8 cellular contexts compared by ENCODE assay signal in the genomic region with DNA sequence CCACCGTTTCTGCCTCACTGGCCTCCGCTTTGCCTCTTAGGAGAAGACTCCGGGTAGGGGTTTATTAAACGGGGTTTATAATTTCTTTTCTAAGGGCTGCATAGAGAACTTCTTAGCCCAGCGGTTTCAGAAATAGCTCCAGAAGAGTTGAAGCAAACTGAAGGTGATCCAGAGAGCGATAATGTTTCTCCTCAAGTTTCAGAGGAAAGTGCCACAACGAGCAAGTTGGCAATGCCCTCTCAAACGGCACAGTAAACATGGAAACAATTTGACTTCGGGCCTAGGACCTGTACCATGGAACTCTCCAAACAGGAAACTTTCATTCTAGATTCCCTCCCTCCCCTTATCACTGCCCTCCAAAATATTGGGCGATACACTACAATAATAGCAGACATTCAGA. TPM values are rescaled to one million over a fixed set of nuclear protein-coding genes. Genes with fewer than 3 reads are reported as not detected.
A peak's percentile ranks its signal among the peaks of the same experiment; 100 is the strongest.
DNase-seq lines count a peak whose midpoint lies in the region; ATAC-seq lines count a peak whose summit lies in the region.

No MANE protein-coding gene starts in this region.

- ATAC-seq in HG03139 (IDR thresholded peaks at IDR 0.05; ENCODE audit: unreplicated experiment) = no peak

- peaks cover 9 to 49% (median 36%) of the 10 kb centered on the region in 11 experiments; a peak in 18 of 22 replicates for H4K20me1 ChIP-seq in BLaER1 treated with 17β-estradiol and CSF1 and Interleukin-3, amounts not matched to agents 10 nM and 100 nM

- peak overlapping the region; percentile 68 to 92 (median 85); a peak in 21 of 22 replicates for H3K27ac ChIP-seq in BLaER1 treated with 17β-estradiol and CSF1 and Interleukin-3, amounts not matched to agents 10 nM and 100 nM

- H3K4me3 ChIP-seq in BLaER1 treated with 17β-estradiol and CSF1 and Interleukin-3, amounts not matched to agents 10 nM and 100 nM = peak overlapping the region; percentile 77 to 89 (median 82)
- H3K4me3 ChIP-seq in NT2/D1 (ENCODE audit: insufficient read length, low read depth) (peak overlapping the region; percentile 95), endocrine pancreas (ENCODE audit: control insufficient read depth, insufficient read depth, low read length) (peak overlapping the region; percentile 69), neuron (ENCODE audit: low read length) (peak overlapping the region; percentile 94)

- no peak overlapping the region for H2AFZ ChIP-seq in neuron (ENCODE audit: low read depth, low read length)

- peak overlapping the region; percentile 80 to 91 (median 86) for H3K9ac ChIP-seq in BLaER1 treated with 17β-estradiol and CSF1 and Interleukin-3, amounts not matched to agents 10 nM and 100 nM
- H3K9ac ChIP-seq in NT2/D1 (ENCODE audit: insufficient read length, low read depth) (peak overlapping the region; percentile 96), endocrine pancreas (ENCODE audit: control insufficient read depth, insufficient read depth, low read length) (peak overlapping the region; percentile 8)

- H3K36me3 ChIP-seq in BLaER1 treated with 17β-estradiol and CSF1 and Interleukin-3, amounts not matched to agents 10 nM and 100 nM = peaks cover 36 to 41% (median 40%) of the 10 kb centered on the region in 11 experiments
- H3K36me3 ChIP-seq in NT2/D1 (ENCODE audit: insufficient read depth, insufficient read length, low read length) (peaks cover 41% of the 10 kb centered on the region), endocrine pancreas (ENCODE audit: control insufficient read depth, insufficient read depth, low read length) (no peaks in the 10 kb centered on the region), neuron (ENCODE audit: insufficient read depth, low read length) (peaks cover 27% of the 10 kb centered on the region)

- no peak for DNase-seq in NT2/D1 (ENCODE audit: low read depth, low spot score)
- no peak for DNase-seq in DMS53 (lab: John Stamatoyannopoulos, UW)
- no peak for DNase-seq in stimulated activated CD4-positive, alpha-beta T cell treated with anti-CD3 and anti-CD28 coated beads, Interleukin-12 subunit alpha, Interleukin-12 subunit beta, amount 100 ng/mL, for 4 hours
- DNase-seq in dermis blood vessel endothelial cell = no peak

- peaks cover 32 to 49% (median 37%) of the 10 kb centered on the region in 10 experiments for H3K4me1 ChIP-seq in BLaER1 treated with 17β-estradiol and CSF1 and Interleukin-3, amounts not matched to agents 10 nM and 100 nM
- H3K4me1 ChIP-seq in NT2/D1 (ENCODE audit: insufficient read depth, insufficient read length) (no peaks in the 10 kb centered on the region), endocrine pancreas (ENCODE audit: control insufficient read depth, insufficient read depth, low read length) (peaks cover 8% of the 10 kb centered on the region), neuron (ENCODE audit: insufficient read depth, low read length) (peaks cover 13% of the 10 kb centered on the region)

- H3K9me3 ChIP-seq in BLaER1 treated with 17β-estradiol and CSF1 and Interleukin-3, amounts not matched to agents 10 nM and 100 nM (replicated peaks in 1 of 11) = no peaks in the 10 kb centered on the region
- H3K9me3 ChIP-seq in NT2/D1 (ENCODE audit: insufficient read depth, low read length) (no peaks in the 10 kb centered on the region), endocrine pancreas (ENCODE audit: control insufficient read depth, low read length) (no peaks in the 10 kb centered on the region), neuron (ENCODE audit: low read length) (no peaks in the 10 kb centered on the region)

- H3K27me3 ChIP-seq in BLaER1 treated with 17β-estradiol and CSF1 and Interleukin-3, amounts not matched to agents 10 nM and 100 nM = no peaks in the 10 kb centered on the region
- H3K27me3 ChIP-seq in NT2/D1 (ENCODE audit: insufficient read depth, insufficient read length) (no peaks in the 10 kb centered on the region), endocrine pancreas (ENCODE audit: control insufficient read depth, insufficient read depth, low read length) (no peaks in the 10 kb centered on the region), neuron (ENCODE audit: insufficient read depth, low read length) (no peaks in the 10 kb centered on the region)

- H3K4me2 ChIP-seq in BLaER1 treated with 17β-estradiol and CSF1 and Interleukin-3, amounts not matched to agents 10 nM and 100 nM = peak overlapping the region; percentile 87 to 95 (median 91)

RNA-seq across cellular contexts. Expression of gene ADSL, which starts 1.0 kb away (rescaled TPM):
- total RNA-seq in dermis blood vessel endothelial cell = 158 and 217 TPM in 2 replicates

RNA-seq across cellular contexts. Expression of gene SGSM3, which starts 23.1 kb away (rescaled TPM):
- 50.4 and 72.5 TPM in 2 replicates for total RNA-seq in dermis blood vessel endothelial cell

Comparison
In these comparisons a context has a peak if more than half of its experiments do, and no peak if none do; other contexts are left out.
1. H3K9ac ChIP-seq: peak in every context shown above with its lines; median percentile 96 in NT2/D1; 86 in BLaER1 treated with 17β-estradiol and CSF1 and Interleukin-3, amounts not matched to agents 10 nM and 100 nM; 8 in endocrine pancreas.